In genomic region chr18:3153107-3153704, GRCh38 we compare ENCODE assay signal across 11 cellular contexts.
DNase-seq lines count a peak whose midpoint lies in the region; ATAC-seq lines count a peak whose summit lies in the region.
"Had no signal": no experiment of that assay in that cellular context is flagged by ENCODE, and none has a peak within 500 bp of the region (broad histone marks: within the 10 kb centered on the region; RNA-seq: fewer than 3 reads in every experiment).

No MANE protein-coding gene starts in this region.

- DNase-seq in glomerular visceral epithelial cell (ENCODE audit: extremely low spot score), result peak; percentile 9
- DNase-seq in GM03348 (ENCODE audit: low spot score), result no peak
- DNase-seq in NCI-H1092 treated with DMSO at 0.1 percent for 48 hours (lab: John Stamatoyannopoulos, UW), result no peak
- DNase-seq in nucleus accumbens (lab: John Stamatoyannopoulos, UW), result no peak
- no peak for DNase-seq in activated T-cell treated with anti-CD3 and anti-CD28 coated beads, Interleukin-2, amount 50 U/mL, for 4 hours
- DNase-seq: activated B cell treated with CpG ODN at 0.5 μM for 24 hours, MM.1S had no signal

- no peaks in the 10 kb centered on the region for H3K9me3 Mint-ChIP-seq in activated T-cell treated with anti-CD3 and anti-CD28 coated beads, Interleukin-2, amount 50 U/mL, for 4 hours
- H3K9me3 Mint-ChIP-seq: activated B cell treated with CpG ODN at 0.5 μM for 24 hours had no signal

- ATAC-seq in GM18508 (IDR thresholded peaks at IDR 0.05; ENCODE audit: insufficient read depth, unreplicated experiment), result peak; percentile 89
- peak; percentile 56 for ATAC-seq in GM21515 (IDR thresholded peaks at IDR 0.05; ENCODE audit: unreplicated experiment)
- peak; percentile 88 for ATAC-seq in HG03460 (IDR thresholded peaks at IDR 0.05; ENCODE audit: unreplicated experiment)
- no peak for ATAC-seq in activated T-cell treated with anti-CD3 and anti-CD28 coated beads, Interleukin-2, amount 50 U/mL, for 4 hours

- H3K4me1 Mint-ChIP-seq in activated T-cell treated with anti-CD3 and anti-CD28 coated beads, Interleukin-2, amount 50 U/mL, for 4 hours (ENCODE audit: low read depth), result peaks cover 2% of the 10 kb centered on the region

- no peaks in the 10 kb centered on the region for H3K27me3 Mint-ChIP-seq in activated T-cell treated with anti-CD3 and anti-CD28 coated beads, Interleukin-2, amount 50 U/mL, for 4 hours (ENCODE audit: low read depth)
- H3K27me3 Mint-ChIP-seq: activated B cell treated with CpG ODN at 0.5 μM for 24 hours; activated naive CD8-positive, alpha-beta T cell had no signal

- no peak overlapping the region for H3K4me3 Mint-ChIP-seq in activated T-cell treated with anti-CD3 and anti-CD28 coated beads, Interleukin-2, amount 50 U/mL, for 4 hours
- H3K4me3 Mint-ChIP-seq: activated B cell treated with CpG ODN at 0.5 μM for 24 hours; activated naive CD8-positive, alpha-beta T cell had no signal

- H3K36me3 Mint-ChIP-seq in activated T-cell treated with anti-CD3 and anti-CD28 coated beads, Interleukin-2, amount 50 U/mL, for 4 hours (ENCODE audit: insufficient read depth), result peaks cover 1% of the 10 kb centered on the region

Comparison
In these comparisons a context has a peak if more than half of its experiments do, and no peak if none do; other contexts are left out.
1. ATAC-seq: peak in GM18508 (single experiment), GM21515 (single experiment) and HG03460 (single experiment); none in activated T-cell treated with anti-CD3 and anti-CD28 coated beads, Interleukin-2, amount 50 U/mL, for 4 hours (0 of 2).